Comparison of ENCODE assay signal across 20 cellular contexts in the genomic region with DNA sequence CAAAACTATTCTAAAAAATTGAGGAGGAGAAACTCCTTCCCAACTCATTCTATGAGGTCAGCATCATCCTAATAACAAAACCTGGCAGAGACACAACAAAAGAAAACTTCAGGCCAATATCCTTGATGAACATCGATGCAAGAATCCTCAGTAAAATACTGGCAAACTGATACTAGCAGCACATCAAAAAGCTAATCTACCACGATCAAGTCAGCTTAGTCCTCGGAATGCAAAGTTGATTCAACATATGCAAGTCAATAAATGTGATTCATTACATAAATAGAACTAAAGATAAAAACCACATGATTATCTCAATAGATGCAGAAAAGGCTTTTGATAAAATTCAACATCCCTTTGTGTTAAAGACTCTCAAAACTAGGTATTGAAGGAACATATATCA.
"Had no signal": no experiment of that assay in that cellular context is flagged by ENCODE, and none has a peak within 500 bp of the region (broad histone marks: within the 10 kb centered on the region; RNA-seq: fewer than 3 reads in every experiment).

No MANE protein-coding gene starts in this region.

- H3K9ac ChIP-seq: neural progenitor cell had no signal

- ATAC-seq: activated CD8-positive, alpha-beta T cell treated with anti-CD3 and anti-CD28 coated beads for 36 hours; activated naive CD8-positive, alpha-beta T cell treated with anti-CD3 and anti-CD28 coated beads, Interleukin-2, amount 50 U/mL, for 24 hours; left lobe of liver; naive thymus-derived CD8-positive, alpha-beta T cell; sciatic nerve; stimulated activated naive B cell treated with anti-CD40 and anti-IgM and Interleukin-4, amounts not matched to agents 10 μg/mL and 1 μg/mL and 100 μg/mL, for 72 hours had no signal

- H3K4me3 ChIP-seq: breast epithelium, colonic mucosa, esophagus muscularis mucosa, lung, neural progenitor cell, transverse colon had no signal

- H2AFZ ChIP-seq: neural progenitor cell had no signal

- H3K27ac ChIP-seq: breast epithelium, colonic mucosa, esophagus muscularis mucosa, neural progenitor cell, transverse colon, WERI-Rb-1 had no signal

- H3K4me2 ChIP-seq: neural progenitor cell had no signal

- H3K9me3 ChIP-seq: breast epithelium, colonic mucosa, esophagus muscularis mucosa had no signal

- H3K4me1 ChIP-seq: breast epithelium, colonic mucosa, neural progenitor cell had no signal

- DNase-seq: activated CD4-positive, alpha-beta T cell treated with anti-CD3 and anti-CD28 coated beads, Interleukin-2, amount 10 ng/mL, durations not matched to agents 7 days and 5 days; activated CD4-positive, CD25-positive, alpha-beta regulatory T cell treated with anti-CD3 and anti-CD28 coated beads, Interleukin-2, amount 50 U/mL, for 72 hours; activated CD8-positive, alpha-beta T cell treated with anti-CD3 and anti-CD28 coated beads for 36 hours; activated gamma-delta T cell; activated naive CD4-positive, alpha-beta T cell treated with anti-CD3 and anti-CD28 coated beads, Interleukin-2, amount 50 U/mL, for 16 hours; activated naive CD8-positive, alpha-beta T cell treated with anti-CD3 and anti-CD28 coated beads, Interleukin-2, amount 50 U/mL, for 24 hours; anterior cingulate cortex; colonic mucosa; naive thymus-derived CD8-positive, alpha-beta T cell; stimulated activated CD4-positive, alpha-beta T cell treated with anti-CD3 and anti-CD28 coated beads, Interleukin-2, amount 100 ng/mL, for 48 hours; stimulated activated CD8-positive, alpha-beta memory T cell treated with anti-CD3 and anti-CD28 coated beads, Interleukin-4, amount 100 ng/mL, for 48 hours; stimulated activated naive B cell treated with anti-CD40 and anti-IgM and Interleukin-4, amounts not matched to agents 10 μg/mL and 1 μg/mL and 100 μg/mL, for 72 hours; transverse colon; WERI-Rb-1 had no signal

- H3K27me3 ChIP-seq: breast epithelium, colonic mucosa, esophagus muscularis mucosa, neural progenitor cell, transverse colon had no signal

- H3K36me3 ChIP-seq: breast epithelium, colonic mucosa, esophagus muscularis mucosa, neural progenitor cell, WERI-Rb-1 had no signal
